Comparison of ENCODE assay signal across 23 cellular contexts in the genomic region with DNA sequence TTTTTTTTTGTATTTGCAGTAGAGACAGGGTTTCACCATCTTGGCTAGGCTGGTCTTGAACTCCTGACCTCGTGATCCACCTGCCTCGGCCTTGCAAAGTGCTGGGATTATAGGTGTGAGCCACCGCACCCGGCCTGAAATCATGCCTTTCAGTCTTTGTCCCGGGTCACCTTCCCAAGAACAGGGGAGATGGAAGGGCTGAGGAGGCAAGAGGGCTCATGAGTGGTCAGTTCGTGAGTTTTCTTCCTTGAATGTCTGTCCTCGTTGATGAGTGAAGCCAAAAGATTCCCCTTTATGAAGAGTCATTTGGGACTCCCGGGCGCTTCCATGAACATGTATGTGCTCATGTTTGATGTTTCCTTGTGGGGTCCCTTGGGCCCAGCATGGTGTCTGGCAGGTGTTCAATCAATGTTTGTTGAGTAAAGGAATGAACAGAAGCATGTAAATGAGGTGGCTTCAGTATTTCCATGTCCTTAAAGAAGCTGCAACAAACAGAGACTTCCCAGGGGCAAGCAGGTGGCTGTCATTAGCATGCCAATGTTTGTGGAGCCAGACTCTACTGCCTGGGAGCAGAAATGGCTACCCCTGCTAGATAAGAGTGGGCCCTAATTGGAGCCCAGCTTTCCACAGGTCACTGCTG. TPM values are rescaled to one million over a fixed set of nuclear protein-coding genes. Genes with fewer than 3 reads are reported as not detected.
DNase-seq lines count a peak whose midpoint lies in the region; ATAC-seq and TF ChIP-seq lines count a peak whose summit lies in the region.
"Had no signal": no experiment of that assay in that cellular context is flagged by ENCODE, and none has a peak within 500 bp of the region (broad histone marks: within the 10 kb centered on the region; RNA-seq: fewer than 3 reads in every experiment).

No MANE protein-coding gene starts in this region.

- no peaks in the 10 kb centered on the region for H3K9me3 Mint-ChIP-seq in CD4-positive, CD25-positive, alpha-beta regulatory T cell
- H3K9me3 Mint-ChIP-seq in GM23338 = no peaks in the 10 kb centered on the region; the same call in 2 of the 3 replicates
- peaks cover 3% of the 10 kb centered on the region for H3K9me3 Mint-ChIP-seq in neural crest cell
- H3K9me3 Mint-ChIP-seq: T-cell had no signal

- peaks cover 7% of the 10 kb centered on the region for H3K4me1 ChIP-seq in CD4-positive, CD25-positive, alpha-beta regulatory T cell (ENCODE audit: control insufficient read depth, insufficient read depth, low read length, poor library complexity, severe bottlenecking)
- peaks cover 5% of the 10 kb centered on the region for H3K4me1 ChIP-seq in GM23338 (ENCODE audit: insufficient read depth)
- H3K4me1 ChIP-seq in OCI-LY7 (ENCODE audit: insufficient read depth, low read length, poor library complexity, severe bottlenecking) = peaks cover 45% of the 10 kb centered on the region
- H3K4me1 ChIP-seq: Caco-2, Peyer's patch had no signal

- CTCF ChIA-PET in OCI-LY7 (lab: Charles Lee; ENCODE audit: unreplicated experiment) = no interaction called here

- H3K4me2 ChIP-seq in GM23338 (peak overlapping the region; percentile 45; the same call in 1 of the 2 replicates), OCI-LY7 (ENCODE audit: low read length) (peak overlapping the region; percentile 96)
- H3K4me2 ChIP-seq: SK-N-SH had no signal

- no TSS peak for BruUV-seq in OCI-LY7 (replicated peaks; lab: Mats Ljungman, UMichigan)

- intact Hi-C loops in OCI-LY7 (cut with micrococcal nuclease; ENCODE audit: unreplicated experiment) = no loop called here

- DNase-seq in CD4-positive, CD25-positive, alpha-beta regulatory T cell = no peak
- DNase-seq in GM23338 (ENCODE audit: low spot score) (no peak), OCI-LY7 (ENCODE audit: low spot score) (peak; percentile 70), neural crest cell (ENCODE audit: low read depth, low spot score) (no peak), inferior parietal cortex (ENCODE audit: extremely low spot score) (no peak), globus pallidus (ENCODE audit: low spot score) (no peak)
- DNase-seq in activated naive CD4-positive, alpha-beta T cell treated with anti-CD3 and anti-CD28 coated beads, Interleukin-2, amount 50 U/mL, for 16 hours = no peak
- DNase-seq: Caco-2, DMS153, EL, NCI-H1417, NCI-H2029 treated with DMSO at 0.1 percent for 48 hours, NCI-H2171 treated with DMSO at 0.1 percent for 48 hours, NCI-H446 treated with DMSO at 0.1 percent for 48 hours, NCI-H774, SK-N-SH, T-cell had no signal

- H3K27me3 Mint-ChIP-seq in CD4-positive, CD25-positive, alpha-beta regulatory T cell = peaks cover 7% of the 10 kb centered on the region
- peaks cover 22% of the 10 kb centered on the region for H3K27me3 Mint-ChIP-seq in GM23338 (ENCODE audit: insufficient read depth, low read depth, poor library complexity)
- H3K27me3 Mint-ChIP-seq in neural crest cell (ENCODE audit: low read depth) = no peaks in the 10 kb centered on the region
- H3K27me3 Mint-ChIP-seq: T-cell had no signal

- no peak for TF ChIP-seq CTCF in GM23338 (conservative IDR thresholded peaks at IDR 0.05; ENCODE audit: low read depth in 2 of 2)
- TF ChIP-seq CTCF in OCI-LY7 (conservative IDR thresholded peaks at IDR 0.05; ENCODE audit: low read length) = no peak
- no peak for TF ChIP-seq CTCF in neural crest cell (conservative IDR thresholded peaks at IDR 0.05)

- no peaks in the 10 kb centered on the region for H3K36me3 Mint-ChIP-seq in CD4-positive, CD25-positive, alpha-beta regulatory T cell
- H3K36me3 Mint-ChIP-seq in GM23338 (ENCODE audit: low read depth) (peaks cover 3% of the 10 kb centered on the region; the same call in 1 of the 3 replicates), neural crest cell (ENCODE audit: low read depth) (peaks cover 4% of the 10 kb centered on the region)
- H3K36me3 Mint-ChIP-seq: T-cell had no signal

- no peaks in the 10 kb centered on the region for H3K27me3 ChIP-seq in CD4-positive, CD25-positive, alpha-beta regulatory T cell (ENCODE audit: control insufficient read depth, insufficient read depth, low read length)
- H3K27me3 ChIP-seq in GM23338 (ENCODE audit: insufficient read depth) = peaks cover 29% of the 10 kb centered on the region
- H3K27me3 ChIP-seq: Peyer's patch had no signal

- H3K27ac ChIP-seq in CD4-positive, CD25-positive, alpha-beta regulatory T cell (ENCODE audit: insufficient read depth, low read length, poor library complexity, severe bottlenecking) = no peak overlapping the region
- H3K27ac ChIP-seq in GM23338 (ENCODE audit: low read depth) (no peak overlapping the region), OCI-LY7 (ENCODE audit: low read depth, low read length, poor library complexity, severe bottlenecking) (peak overlapping the region; percentile 73)
- H3K27ac ChIP-seq: C4-2B, HL-60 had no signal

- no peak overlapping the region for H2AFZ ChIP-seq in GM23338
- peak overlapping the region; percentile 41; the same call in 1 of the 2 replicates for H2AFZ ChIP-seq in OCI-LY7 (ENCODE audit: low read length)

- no peak overlapping the region for H3K4me3 Mint-ChIP-seq in CD4-positive, CD25-positive, alpha-beta regulatory T cell
- H3K4me3 Mint-ChIP-seq in GM23338 = no peak overlapping the region
- H3K4me3 Mint-ChIP-seq in neural crest cell = peak overlapping the region; percentile 80

- H3K79me2 ChIP-seq in GM23338 (replicated peaks; ENCODE audit: insufficient read depth) (peaks cover 8% of the 10 kb centered on the region), OCI-LY7 (ENCODE audit: insufficient read depth, low read depth, low read length) (peaks cover 22% of the 10 kb centered on the region)

- no peak for ATAC-seq in CD4-positive, CD25-positive, alpha-beta regulatory T cell (ENCODE audit: low read depth in 2 of 2)
- ATAC-seq in GM23338 (no peak), HG03469 (IDR thresholded peaks at IDR 0.05; ENCODE audit: unreplicated experiment) (no peak)
- ATAC-seq: Right ventricle myocardium inferior, T-cell had no signal

- H3K36me3 ChIP-seq in CD4-positive, CD25-positive, alpha-beta regulatory T cell (ENCODE audit: control insufficient read depth, insufficient read depth, low read length) = no peaks in the 10 kb centered on the region
- no peaks in the 10 kb centered on the region for H3K36me3 ChIP-seq in GM23338 (ENCODE audit: insufficient read depth)
- peaks cover 6% of the 10 kb centered on the region; the same call in 1 of the 2 replicates for H3K36me3 ChIP-seq in OCI-LY7 (ENCODE audit: insufficient read depth, low read length)
- H3K36me3 ChIP-seq: HAP-1, Peyer's patch had no signal

- H3F3A ChIP-seq in GM23338 (replicated peaks; ENCODE audit: low read depth) = no peaks in the 10 kb centered on the region

- H3K27ac Mint-ChIP-seq in CD4-positive, CD25-positive, alpha-beta regulatory T cell = peak overlapping the region in 2 of 3 donors; percentile 52 to 63
- no peak overlapping the region for H3K27ac Mint-ChIP-seq in GM23338
- H3K27ac Mint-ChIP-seq in neural crest cell (ENCODE audit: unreplicated experiment) = no peak overlapping the region

- POLR2A ChIA-PET in OCI-LY7 (lab: Charles Lee) = interaction anchor here (1.0 to 4.8 kb wide), 2 partner anchors 13 to 64 kb away, joined by 5 to 34 read pairs; no protein-coding TSS in a partner anchor

- no peaks in the 10 kb centered on the region for H3K9me3 ChIP-seq in CD4-positive, CD25-positive, alpha-beta regulatory T cell (ENCODE audit: control insufficient read depth in 2 of 2, low read length in 2 of 2)
- H3K9me3 ChIP-seq in OCI-LY7 (ENCODE audit: low read length) = no peaks in the 10 kb centered on the region
- H3K9me3 ChIP-seq: Caco-2, HAP-1, Peyer's patch, SK-N-SH had no signal

- no peaks in the 10 kb centered on the region for H4K20me1 ChIP-seq in GM23338 (replicated peaks; ENCODE audit: insufficient read depth)
- peaks cover 2% of the 10 kb centered on the region; the same call in 1 of the 2 replicates for H4K20me1 ChIP-seq in OCI-LY7 (ENCODE audit: insufficient read depth, low read length)

- peaks cover 0 to 27% (median 7%) of the 10 kb centered on the region in 4 donors for H3K4me1 Mint-ChIP-seq in CD4-positive, CD25-positive, alpha-beta regulatory T cell
- H3K4me1 Mint-ChIP-seq in GM23338 (peaks cover 40% of the 10 kb centered on the region), neural crest cell (peaks cover 13% of the 10 kb centered on the region)

- no peaks in the 10 kb centered on the region for H3K9me2 ChIP-seq in GM23338 (ENCODE audit: insufficient read depth)
- H3K9me2 ChIP-seq in OCI-LY7 (ENCODE audit: insufficient read depth, low read length) = no peaks in the 10 kb centered on the region
- H3K9me2 ChIP-seq: SK-N-SH had no signal

- no peak overlapping the region for H3K4me3 ChIP-seq in CD4-positive, CD25-positive, alpha-beta regulatory T cell (ENCODE audit: low read depth, low read length)
- H3K4me3 ChIP-seq in GM23338 (no peak overlapping the region), OCI-LY7 (ENCODE audit: low read depth, low read length, poor library complexity, severe bottlenecking) (peak overlapping the region; percentile 94)
- H3K4me3 ChIP-seq: HAP-1 had no signal

TF ChIP-seq in GM23338, 12 proteins besides CTCF, POLR2A, EP300 and RAD21:
- TF ChIP-seq EZH2phosphoT487 (IDR thresholded peaks at IDR 0.05; ENCODE audit: unreplicated experiment) = no peak

RNA-seq across cellular contexts. Expression of a gene that starts 3.4 kb away (rescaled TPM):
- 290 TPM for total RNA-seq in CD4-positive, CD25-positive, alpha-beta regulatory T cell
- polyA plus RNA-seq in CD4-positive, CD25-positive, alpha-beta regulatory T cell = 100 to 1,000 TPM; 144 to 201 (median 191) TPM
- total RNA-seq in GM23338 (2014; rRNA removed; shearing (Covaris generic)) = 43.3 and 43.6 TPM in 2 replicates
- polyA plus RNA-seq in GM23338 (2016; fragmentation: Nextera tagmentation; extraction: Ambion mirVana) = 36.9 and 37.0 TPM in 2 replicates
- total RNA-seq in OCI-LY7 (2014; rRNA removed; shearing (Covaris generic)) = 145 and 182 TPM in 2 replicates
- total RNA-seq in OCI-LY7 (2022) = 216 and 231 TPM in 2 replicates
- total RNA-seq in neural crest cell = 39.4 and 44.2 TPM in 2 replicates

Comparison
In these comparisons a context has a peak if more than half of its experiments do, and no peak if none do; other contexts are left out.
1. H3K27ac Mint-ChIP-seq: peak in CD4-positive, CD25-positive, alpha-beta regulatory T cell (2 of 3); none in GM23338 (single experiment) and neural crest cell (single experiment).